34 cellular contexts compared by ENCODE assay signal in the genomic region with DNA sequence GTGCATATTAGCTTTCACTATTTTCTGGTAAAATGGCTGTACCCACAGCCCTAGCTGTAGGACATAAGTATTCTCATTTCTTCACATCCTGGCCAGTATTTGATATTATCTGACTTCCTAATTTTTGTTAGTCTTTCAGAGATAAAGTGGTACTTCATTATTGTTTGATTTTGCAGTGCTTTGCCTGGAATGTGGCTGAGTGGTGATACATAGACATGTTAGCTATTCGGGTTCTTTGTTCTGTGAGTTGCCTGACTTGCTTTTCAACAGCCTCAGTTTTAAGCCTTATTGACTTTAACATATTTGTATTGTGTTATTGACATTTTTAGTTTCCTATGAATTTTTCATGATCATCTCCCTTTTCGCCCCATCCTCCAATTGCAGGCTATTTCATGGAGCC.
"Had no signal": no experiment of that assay in that cellular context is flagged by ENCODE, and none has a peak within 500 bp of the region (broad histone marks: within the 10 kb centered on the region; RNA-seq: fewer than 3 reads in every experiment).

No MANE protein-coding gene starts in this region.

- FAIRE-seq: astrocyte, bronchial epithelial cell had no signal

- H3K27ac ChIP-seq: brain microvascular endothelial cell, coronary artery, WERI-Rb-1 had no signal

- H3K36me3 Mint-ChIP-seq: activated CD4-positive, alpha-beta memory T cell treated with anti-CD3 and anti-CD28 coated beads for 36 hours; activated CD8-positive, alpha-beta memory T cell treated with anti-CD3 and anti-CD28 coated beads, Interleukin-2, amount 10 ng/mL, durations not matched to agents 7 days and 5 days; activated naive CD4-positive, alpha-beta T cell treated with anti-CD3 and anti-CD28 coated beads, Interleukin-2, amount 50 U/mL, for 72 hours had no signal

- H3K36me3 ChIP-seq: brain microvascular endothelial cell, WERI-Rb-1 had no signal

- DNase-seq: activated B cell treated with CpG ODN at 0.5 μM for 24 hours; activated CD4-positive, alpha-beta memory T cell treated with anti-CD3 and anti-CD28 coated beads for 36 hours; activated CD4-positive, alpha-beta T cell treated with anti-CD3 and anti-CD28 coated beads for 36 hours; activated CD4-positive, alpha-beta T cell treated with anti-CD3 and anti-CD28 coated beads, Interleukin-2, amount 10 ng/mL, durations not matched to agents 24 days and 14 days; activated CD4-positive, CD25-positive, alpha-beta regulatory T cell treated with anti-CD3 and anti-CD28 coated beads, Interleukin-2, amount 50 U/mL, for 72 hours; activated CD8-positive, alpha-beta memory T cell treated with anti-CD3 and anti-CD28 coated beads, Interleukin-2, amount 10 ng/mL, durations not matched to agents 7 days and 5 days; activated CD8-positive, alpha-beta memory T cell treated with anti-CD3 and anti-CD28 coated beads, Interleukin-2, amount 50 U/mL, for 4 hours; activated CD8-positive, alpha-beta T cell treated with anti-CD3 and anti-CD28 coated beads, Interleukin-2, amount 10 ng/mL, durations not matched to agents 7 days and 5 days; activated effector memory CD4-positive, alpha-beta T cell treated with anti-CD3 and anti-CD28 coated beads, Interleukin-2, amount 50 U/mL, for 16 hours; activated naive CD4-positive, alpha-beta T cell treated with anti-CD3 and anti-CD28 coated beads for 36 hours; activated T-cell treated with anti-CD3 and anti-CD28 coated beads, Interleukin-2, amount 50 U/mL, for 1 hour; activated T-cell treated with anti-CD3 and anti-CD28 coated beads, Interleukin-2, amount 50 U/mL, for 48 hours; amniotic stem cell; anterior cingulate cortex; brain microvascular endothelial cell; dorsolateral prefrontal cortex; effector memory CD4-positive, alpha-beta T cell; endodermal cell; foreskin fibroblast; head of caudate nucleus; T-helper 1 cell; T-helper 17 cell; T1000; WERI-Rb-1 had no signal

- H3K4me3 ChIP-seq: coronary artery, dorsolateral prefrontal cortex had no signal

- H3K9me3 Mint-ChIP-seq: activated B cell treated with CpG ODN at 0.5 μM for 24 hours; activated CD4-positive, alpha-beta memory T cell treated with anti-CD3 and anti-CD28 coated beads for 36 hours; activated CD4-positive, alpha-beta T cell treated with anti-CD3 and anti-CD28 coated beads, Interleukin-2, amount 10 ng/mL, durations not matched to agents 24 days and 14 days; activated naive CD4-positive, alpha-beta T cell treated with anti-CD3 and anti-CD28 coated beads for 36 hours; activated naive CD4-positive, alpha-beta T cell treated with anti-CD3 and anti-CD28 coated beads, Interleukin-2, amount 50 U/mL, for 72 hours; activated T-helper 1 cell treated with anti-CD3 and anti-CD28 coated beads, Interleukin-12 subunit alpha, Interleukin-12 subunit beta, Interleukin-2, Interleukin-4 antibody, amounts not matched to agents 30 ng/mL and 10 ng/mL and 1 ng/mL, durations not matched to agents 14 hours and 24 hours and 36 hours; activated T-helper 2 cell treated with anti-CD3 and anti-CD28 coated beads, Interferon-gamma antibody, Interleukin-2, Interleukin-4, amounts not matched to agents 10 μg/mL and 5 μg/mL and 100 μg/mL, durations not matched to agents 14 hours and 24 hours and 36 hours; central memory CD8-positive, alpha-beta T cell; dendritic cell treated with granulocyte-macrophage colony-stimulating factor and Interleukin-4, amounts not matched to agents 40 ng/mL and 50 ng/mL, for 4 days; endodermal cell; T-helper 2 cell treated with Interferon-gamma antibody and Interleukin-4, amounts not matched to agents 5 μg/mL and 100 μg/mL, for 36 hours had no signal

- H3K4me1 Mint-ChIP-seq: activated B cell treated with CpG ODN at 0.5 μM for 24 hours; activated CD4-positive, alpha-beta T cell treated with anti-CD3 and anti-CD28 coated beads for 36 hours; central memory CD8-positive, alpha-beta T cell; endodermal cell had no signal

- H3K4me3 Mint-ChIP-seq: activated B cell treated with CpG ODN at 0.5 μM for 24 hours; activated CD4-positive, alpha-beta memory T cell treated with anti-CD3 and anti-CD28 coated beads for 36 hours; activated CD4-positive, alpha-beta T cell treated with anti-CD3 and anti-CD28 coated beads for 36 hours; activated CD4-positive, alpha-beta T cell treated with anti-CD3 and anti-CD28 coated beads, Interleukin-2, amount 10 ng/mL, durations not matched to agents 24 days and 14 days; activated CD8-positive, alpha-beta memory T cell treated with anti-CD3 and anti-CD28 coated beads, Interleukin-2, amount 10 ng/mL, durations not matched to agents 7 days and 5 days; activated CD8-positive, alpha-beta T cell treated with anti-CD3 and anti-CD28 coated beads, Interleukin-2, amount 10 ng/mL, durations not matched to agents 7 days and 5 days; activated naive CD4-positive, alpha-beta T cell treated with anti-CD3 and anti-CD28 coated beads for 36 hours; activated T-helper 1 cell treated with anti-CD3 and anti-CD28 coated beads, Interleukin-12 subunit alpha, Interleukin-12 subunit beta, Interleukin-2, Interleukin-4 antibody, amounts not matched to agents 30 ng/mL and 10 ng/mL and 1 ng/mL, durations not matched to agents 14 hours and 24 hours and 36 hours; central memory CD8-positive, alpha-beta T cell; dendritic cell treated with granulocyte-macrophage colony-stimulating factor and Interleukin-4, amounts not matched to agents 40 ng/mL and 50 ng/mL, for 4 days; endodermal cell; T-helper 17 cell; T-helper 2 cell treated with Interferon-gamma antibody and Interleukin-4, amounts not matched to agents 5 μg/mL and 100 μg/mL, for 36 hours had no signal

- H3K27me3 ChIP-seq: brain microvascular endothelial cell, dorsolateral prefrontal cortex had no signal

- H3K27ac Mint-ChIP-seq: activated B cell treated with CpG ODN at 0.5 μM for 24 hours; activated CD4-positive, alpha-beta memory T cell treated with anti-CD3 and anti-CD28 coated beads for 36 hours; activated CD4-positive, alpha-beta T cell treated with anti-CD3 and anti-CD28 coated beads for 36 hours; activated CD4-positive, alpha-beta T cell treated with anti-CD3 and anti-CD28 coated beads, Interleukin-2, amount 10 ng/mL, durations not matched to agents 24 days and 14 days; activated CD8-positive, alpha-beta memory T cell treated with anti-CD3 and anti-CD28 coated beads, Interleukin-2, amount 10 ng/mL, durations not matched to agents 7 days and 5 days; activated CD8-positive, alpha-beta T cell treated with anti-CD3 and anti-CD28 coated beads, Interleukin-2, amount 10 ng/mL, durations not matched to agents 7 days and 5 days; activated naive CD4-positive, alpha-beta T cell treated with anti-CD3 and anti-CD28 coated beads for 36 hours; activated naive CD4-positive, alpha-beta T cell treated with anti-CD3 and anti-CD28 coated beads, Interleukin-2, amount 50 U/mL, for 72 hours; activated T-helper 1 cell treated with anti-CD3 and anti-CD28 coated beads, Interleukin-12 subunit alpha, Interleukin-12 subunit beta, Interleukin-2, Interleukin-4 antibody, amounts not matched to agents 30 ng/mL and 10 ng/mL and 1 ng/mL, durations not matched to agents 14 hours and 24 hours and 36 hours; activated T-helper 2 cell treated with anti-CD3 and anti-CD28 coated beads, Interferon-gamma antibody, Interleukin-2, Interleukin-4, amounts not matched to agents 10 μg/mL and 5 μg/mL and 100 μg/mL, durations not matched to agents 14 hours and 24 hours and 36 hours; dendritic cell treated with granulocyte-macrophage colony-stimulating factor and Interleukin-4, amounts not matched to agents 40 ng/mL and 50 ng/mL, for 4 days; endodermal cell; T-helper 17 cell; T-helper 2 cell treated with Interferon-gamma antibody and Interleukin-4, amounts not matched to agents 5 μg/mL and 100 μg/mL, for 36 hours had no signal

- ATAC-seq: activated CD4-positive, alpha-beta T cell treated with anti-CD3 and anti-CD28 coated beads for 36 hours; activated CD8-positive, alpha-beta memory T cell treated with anti-CD3 and anti-CD28 coated beads, Interleukin-2, amount 10 ng/mL, durations not matched to agents 7 days and 5 days; activated CD8-positive, alpha-beta T cell treated with anti-CD3 and anti-CD28 coated beads, Interleukin-2, amount 10 ng/mL, durations not matched to agents 7 days and 5 days; activated naive CD4-positive, alpha-beta T cell treated with anti-CD3 and anti-CD28 coated beads, Interleukin-2, amount 50 U/mL, for 72 hours; esophagus mucosa; T-helper 17 cell had no signal
